ENCODE assay signal across 8 cellular contexts in the genomic region with DNA sequence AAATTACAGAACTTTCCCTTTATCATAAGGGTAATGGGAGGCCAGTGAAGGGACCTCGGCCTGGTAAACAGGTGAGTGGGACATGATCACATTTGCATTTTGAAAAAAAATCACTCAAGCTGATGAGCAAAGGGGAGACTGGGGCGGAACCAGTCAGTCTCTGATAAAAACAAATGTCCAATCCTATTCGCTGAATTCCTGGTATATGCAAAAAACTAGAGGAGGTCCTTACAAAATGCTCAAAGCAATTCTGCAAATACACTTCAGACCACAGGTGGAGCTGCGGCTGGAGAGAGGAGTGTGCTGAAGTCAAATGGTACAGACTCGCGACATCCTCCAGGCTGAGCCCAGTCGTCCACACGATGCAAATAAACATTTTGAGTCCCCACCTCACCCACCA.
A peak's percentile ranks its signal among the peaks of the same experiment; 100 is the strongest.
DNase-seq lines count a peak whose midpoint lies in the region; ATAC-seq lines count a peak whose summit lies in the region.

No MANE protein-coding gene starts in this region.

- no peak overlapping the region for H3K9ac ChIP-seq in BLaER1 treated with 17β-estradiol and CSF1 and Interleukin-3, amounts not matched to agents 10 nM and 100 nM

- no peak overlapping the region for H3K27ac Mint-ChIP-seq in activated CD4-positive, alpha-beta memory T cell treated with anti-CD3 and anti-CD28 coated beads, Interleukin-2, amount 10 ng/mL, durations not matched to agents 7 days and 5 days

- H3K4me3 Mint-ChIP-seq in activated CD4-positive, alpha-beta memory T cell treated with anti-CD3 and anti-CD28 coated beads, Interleukin-2, amount 10 ng/mL, durations not matched to agents 7 days and 5 days = no peak overlapping the region

- H3K4me1 Mint-ChIP-seq in activated CD4-positive, alpha-beta memory T cell treated with anti-CD3 and anti-CD28 coated beads, Interleukin-2, amount 10 ng/mL, durations not matched to agents 7 days and 5 days = peaks cover 45% of the 10 kb centered on the region

- WGBS in right cardiac atrium = 94% methylated on average over 8 of the region's 8 CpGs

- ATAC-seq in left lobe of liver = peak; percentile 48
- ATAC-seq in HG03378 (IDR thresholded peaks at IDR 0.05; ENCODE audit: unreplicated experiment) = no peak
- no peak for ATAC-seq in right cardiac atrium
- no peak for ATAC-seq in HG02571 (IDR thresholded peaks at IDR 0.05; ENCODE audit: unreplicated experiment)

- CTCF ChIA-PET in activated CD4-positive, alpha-beta memory T cell treated with anti-CD3 and anti-CD28 coated beads, Interleukin-2, amount 10 ng/mL, durations not matched to agents 7 days and 5 days (lab: Charles Lee) = interaction anchor here (0.7 to 1.2 kb wide), 2 partner anchors 9 to 22 kb away, joined by 3 to 4 read pairs; no protein-coding TSS in a partner anchor

- H3K9me3 ChIP-seq in BLaER1 treated with 17β-estradiol and CSF1 and Interleukin-3, amounts not matched to agents 10 nM and 100 nM (replicated peaks in 1 of 11) = no peaks in the 10 kb centered on the region
- H3K9me3 ChIP-seq in HAP-1 (no peaks in the 10 kb centered on the region), right cardiac atrium (ENCODE audit: control insufficient read depth, low read length) (no peaks in the 10 kb centered on the region)

- peaks cover 0 to 13% (median 0%) of the 10 kb centered on the region in 11 experiments; a peak in 7 of 22 replicates for H3K27me3 ChIP-seq in BLaER1 treated with 17β-estradiol and CSF1 and Interleukin-3, amounts not matched to agents 10 nM and 100 nM
- H3K27me3 ChIP-seq in HAP-1 (ENCODE audit: low read depth) = no peaks in the 10 kb centered on the region
- no peaks in the 10 kb centered on the region for H3K27me3 ChIP-seq in right cardiac atrium (ENCODE audit: control insufficient read depth, insufficient read depth)

- no peak overlapping the region for H3K4me3 ChIP-seq in BLaER1 treated with 17β-estradiol and CSF1 and Interleukin-3, amounts not matched to agents 10 nM and 100 nM
- no peak overlapping the region for H3K4me3 ChIP-seq in HAP-1
- no peak overlapping the region for H3K4me3 ChIP-seq in right cardiac atrium (ENCODE audit: low read length)

- no peaks in the 10 kb centered on the region for H4K20me1 ChIP-seq in BLaER1 treated with 17β-estradiol and CSF1 and Interleukin-3, amounts not matched to agents 10 nM and 100 nM

- peak; percentile 11 to 21 for DNase-seq in HAP-1 (ENCODE audit: low spot score in 2 of 2)
- peak; percentile 22 for DNase-seq in activated CD4-positive, alpha-beta memory T cell treated with anti-CD3 and anti-CD28 coated beads, Interleukin-2, amount 10 ng/mL, durations not matched to agents 7 days and 5 days
- DNase-seq in left lobe of liver (ENCODE audit: low spot score) = no peak
- DNase-seq in GM03348 (ENCODE audit: low spot score) = no peak
- DNase-seq in right cardiac atrium = no peak

- in situ Hi-C loops in HAP-1 (cut with MboI; ENCODE audit: low sequenced_read_pairs) = no loop called here

- H3K4me2 ChIP-seq in BLaER1 treated with 17β-estradiol and CSF1 and Interleukin-3, amounts not matched to agents 10 nM and 100 nM = peak overlapping the region in 9 of 11 experiments; percentile 3 to 88 (median 66); a peak in 12 of 22 replicates

- intact Hi-C loops in right cardiac atrium (cut with DNase I) = no loop called here

- H3K9me3 Mint-ChIP-seq in activated CD4-positive, alpha-beta memory T cell treated with anti-CD3 and anti-CD28 coated beads, Interleukin-2, amount 10 ng/mL, durations not matched to agents 7 days and 5 days = no peaks in the 10 kb centered on the region

- H3K36me3 ChIP-seq in BLaER1 treated with 17β-estradiol and CSF1 and Interleukin-3, amounts not matched to agents 10 nM and 100 nM = no peaks in the 10 kb centered on the region
- no peaks in the 10 kb centered on the region for H3K36me3 ChIP-seq in HAP-1 (replicated peaks)

- H3K4me1 ChIP-seq in BLaER1 treated with 17β-estradiol and CSF1 and Interleukin-3, amounts not matched to agents 10 nM and 100 nM = peaks cover 15 to 69% (median 58%) of the 10 kb centered on the region in 10 experiments
- H3K4me1 ChIP-seq in HAP-1 (no peaks in the 10 kb centered on the region), right cardiac atrium (ENCODE audit: control insufficient read depth, insufficient read depth, low read length) (no peaks in the 10 kb centered on the region)

- POLR2A ChIA-PET in activated CD4-positive, alpha-beta memory T cell treated with anti-CD3 and anti-CD28 coated beads, Interleukin-2, amount 10 ng/mL, durations not matched to agents 7 days and 5 days (lab: Charles Lee) = interaction anchor here (0.6 to 1.6 kb wide), 6 partner anchors 13 to 72 kb away, joined by 3 to 4 read pairs (median 3); no protein-coding TSS in a partner anchor

- no peaks in the 10 kb centered on the region for H3K36me3 Mint-ChIP-seq in activated CD4-positive, alpha-beta memory T cell treated with anti-CD3 and anti-CD28 coated beads, Interleukin-2, amount 10 ng/mL, durations not matched to agents 7 days and 5 days (ENCODE audit: low read depth)

- no peak overlapping the region for H3K27ac ChIP-seq in BLaER1 treated with 17β-estradiol and CSF1 and Interleukin-3, amounts not matched to agents 10 nM and 100 nM
- no peak overlapping the region for H3K27ac ChIP-seq in right cardiac atrium (ENCODE audit: low read length)

- peaks cover 8% of the 10 kb centered on the region for H3K27me3 Mint-ChIP-seq in activated CD4-positive, alpha-beta memory T cell treated with anti-CD3 and anti-CD28 coated beads, Interleukin-2, amount 10 ng/mL, durations not matched to agents 7 days and 5 days

Comparison
In these comparisons a context has a peak if more than half of its experiments do, and no peak if none do; other contexts are left out.
1. DNase-seq: peak in HAP-1 (2 of 2) and activated CD4-positive, alpha-beta memory T cell treated with anti-CD3 and anti-CD28 coated beads, Interleukin-2, amount 10 ng/mL, durations not matched to agents 7 days and 5 days (single experiment); none in left lobe of liver (single experiment), GM03348 (single experiment) and right cardiac atrium (0 of 3).